ENCODE assay signal across 1 cellular context in the genomic region with DNA sequence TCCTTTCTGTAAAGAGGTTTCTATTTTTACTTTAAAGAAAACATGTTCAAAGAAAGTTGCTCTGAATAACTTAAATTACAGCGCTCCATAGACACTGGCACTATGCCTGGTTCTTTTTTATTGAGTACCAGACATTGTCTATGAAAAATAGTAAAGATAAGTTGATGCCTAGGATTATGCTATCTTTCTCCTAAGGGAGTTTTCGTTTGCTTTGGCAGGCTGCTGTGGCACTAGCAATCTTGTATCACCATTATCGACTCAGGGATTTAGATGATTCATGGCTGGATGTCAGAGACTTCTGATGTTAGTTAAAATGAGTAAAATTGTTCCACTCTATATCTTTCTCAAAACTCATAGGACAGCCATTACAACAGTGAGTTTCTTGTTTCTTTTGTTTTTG.
TF ChIP-seq lines count a peak whose summit lies in the region.

No MANE protein-coding gene starts in this region.

TF ChIP-seq in GM23338, 12 proteins besides CTCF, POLR2A, EP300 and RAD21 (continued from another document):
- TF ChIP-seq, protein P1, sequence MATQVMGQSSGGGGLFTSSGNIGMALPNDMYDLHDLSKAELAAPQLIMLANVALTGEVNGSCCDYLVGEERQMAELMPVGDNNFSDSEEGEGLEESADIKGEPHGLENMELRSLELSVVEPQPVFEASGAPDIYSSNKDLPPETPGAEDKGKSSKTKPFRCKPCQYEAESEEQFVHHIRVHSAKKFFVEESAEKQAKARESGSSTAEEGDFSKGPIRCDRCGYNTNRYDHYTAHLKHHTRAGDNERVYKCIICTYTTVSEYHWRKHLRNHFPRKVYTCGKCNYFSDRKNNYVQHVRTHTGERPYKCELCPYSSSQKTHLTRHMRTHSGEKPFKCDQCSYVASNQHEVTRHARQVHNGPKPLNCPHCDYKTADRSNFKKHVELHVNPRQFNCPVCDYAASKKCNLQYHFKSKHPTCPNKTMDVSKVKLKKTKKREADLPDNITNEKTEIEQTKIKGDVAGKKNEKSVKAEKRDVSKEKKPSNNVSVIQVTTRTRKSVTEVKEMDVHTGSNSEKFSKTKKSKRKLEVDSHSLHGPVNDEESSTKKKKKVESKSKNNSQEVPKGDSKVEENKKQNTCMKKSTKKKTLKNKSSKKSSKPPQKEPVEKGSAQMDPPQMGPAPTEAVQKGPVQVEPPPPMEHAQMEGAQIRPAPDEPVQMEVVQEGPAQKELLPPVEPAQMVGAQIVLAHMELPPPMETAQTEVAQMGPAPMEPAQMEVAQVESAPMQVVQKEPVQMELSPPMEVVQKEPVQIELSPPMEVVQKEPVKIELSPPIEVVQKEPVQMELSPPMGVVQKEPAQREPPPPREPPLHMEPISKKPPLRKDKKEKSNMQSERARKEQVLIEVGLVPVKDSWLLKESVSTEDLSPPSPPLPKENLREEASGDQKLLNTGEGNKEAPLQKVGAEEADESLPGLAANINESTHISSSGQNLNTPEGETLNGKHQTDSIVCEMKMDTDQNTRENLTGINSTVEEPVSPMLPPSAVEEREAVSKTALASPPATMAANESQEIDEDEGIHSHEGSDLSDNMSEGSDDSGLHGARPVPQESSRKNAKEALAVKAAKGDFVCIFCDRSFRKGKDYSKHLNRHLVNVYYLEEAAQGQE (IDR thresholded peaks at IDR 0.05; ENCODE audit: unreplicated experiment) = no peak
- TF ChIP-seq, protein P2, sequence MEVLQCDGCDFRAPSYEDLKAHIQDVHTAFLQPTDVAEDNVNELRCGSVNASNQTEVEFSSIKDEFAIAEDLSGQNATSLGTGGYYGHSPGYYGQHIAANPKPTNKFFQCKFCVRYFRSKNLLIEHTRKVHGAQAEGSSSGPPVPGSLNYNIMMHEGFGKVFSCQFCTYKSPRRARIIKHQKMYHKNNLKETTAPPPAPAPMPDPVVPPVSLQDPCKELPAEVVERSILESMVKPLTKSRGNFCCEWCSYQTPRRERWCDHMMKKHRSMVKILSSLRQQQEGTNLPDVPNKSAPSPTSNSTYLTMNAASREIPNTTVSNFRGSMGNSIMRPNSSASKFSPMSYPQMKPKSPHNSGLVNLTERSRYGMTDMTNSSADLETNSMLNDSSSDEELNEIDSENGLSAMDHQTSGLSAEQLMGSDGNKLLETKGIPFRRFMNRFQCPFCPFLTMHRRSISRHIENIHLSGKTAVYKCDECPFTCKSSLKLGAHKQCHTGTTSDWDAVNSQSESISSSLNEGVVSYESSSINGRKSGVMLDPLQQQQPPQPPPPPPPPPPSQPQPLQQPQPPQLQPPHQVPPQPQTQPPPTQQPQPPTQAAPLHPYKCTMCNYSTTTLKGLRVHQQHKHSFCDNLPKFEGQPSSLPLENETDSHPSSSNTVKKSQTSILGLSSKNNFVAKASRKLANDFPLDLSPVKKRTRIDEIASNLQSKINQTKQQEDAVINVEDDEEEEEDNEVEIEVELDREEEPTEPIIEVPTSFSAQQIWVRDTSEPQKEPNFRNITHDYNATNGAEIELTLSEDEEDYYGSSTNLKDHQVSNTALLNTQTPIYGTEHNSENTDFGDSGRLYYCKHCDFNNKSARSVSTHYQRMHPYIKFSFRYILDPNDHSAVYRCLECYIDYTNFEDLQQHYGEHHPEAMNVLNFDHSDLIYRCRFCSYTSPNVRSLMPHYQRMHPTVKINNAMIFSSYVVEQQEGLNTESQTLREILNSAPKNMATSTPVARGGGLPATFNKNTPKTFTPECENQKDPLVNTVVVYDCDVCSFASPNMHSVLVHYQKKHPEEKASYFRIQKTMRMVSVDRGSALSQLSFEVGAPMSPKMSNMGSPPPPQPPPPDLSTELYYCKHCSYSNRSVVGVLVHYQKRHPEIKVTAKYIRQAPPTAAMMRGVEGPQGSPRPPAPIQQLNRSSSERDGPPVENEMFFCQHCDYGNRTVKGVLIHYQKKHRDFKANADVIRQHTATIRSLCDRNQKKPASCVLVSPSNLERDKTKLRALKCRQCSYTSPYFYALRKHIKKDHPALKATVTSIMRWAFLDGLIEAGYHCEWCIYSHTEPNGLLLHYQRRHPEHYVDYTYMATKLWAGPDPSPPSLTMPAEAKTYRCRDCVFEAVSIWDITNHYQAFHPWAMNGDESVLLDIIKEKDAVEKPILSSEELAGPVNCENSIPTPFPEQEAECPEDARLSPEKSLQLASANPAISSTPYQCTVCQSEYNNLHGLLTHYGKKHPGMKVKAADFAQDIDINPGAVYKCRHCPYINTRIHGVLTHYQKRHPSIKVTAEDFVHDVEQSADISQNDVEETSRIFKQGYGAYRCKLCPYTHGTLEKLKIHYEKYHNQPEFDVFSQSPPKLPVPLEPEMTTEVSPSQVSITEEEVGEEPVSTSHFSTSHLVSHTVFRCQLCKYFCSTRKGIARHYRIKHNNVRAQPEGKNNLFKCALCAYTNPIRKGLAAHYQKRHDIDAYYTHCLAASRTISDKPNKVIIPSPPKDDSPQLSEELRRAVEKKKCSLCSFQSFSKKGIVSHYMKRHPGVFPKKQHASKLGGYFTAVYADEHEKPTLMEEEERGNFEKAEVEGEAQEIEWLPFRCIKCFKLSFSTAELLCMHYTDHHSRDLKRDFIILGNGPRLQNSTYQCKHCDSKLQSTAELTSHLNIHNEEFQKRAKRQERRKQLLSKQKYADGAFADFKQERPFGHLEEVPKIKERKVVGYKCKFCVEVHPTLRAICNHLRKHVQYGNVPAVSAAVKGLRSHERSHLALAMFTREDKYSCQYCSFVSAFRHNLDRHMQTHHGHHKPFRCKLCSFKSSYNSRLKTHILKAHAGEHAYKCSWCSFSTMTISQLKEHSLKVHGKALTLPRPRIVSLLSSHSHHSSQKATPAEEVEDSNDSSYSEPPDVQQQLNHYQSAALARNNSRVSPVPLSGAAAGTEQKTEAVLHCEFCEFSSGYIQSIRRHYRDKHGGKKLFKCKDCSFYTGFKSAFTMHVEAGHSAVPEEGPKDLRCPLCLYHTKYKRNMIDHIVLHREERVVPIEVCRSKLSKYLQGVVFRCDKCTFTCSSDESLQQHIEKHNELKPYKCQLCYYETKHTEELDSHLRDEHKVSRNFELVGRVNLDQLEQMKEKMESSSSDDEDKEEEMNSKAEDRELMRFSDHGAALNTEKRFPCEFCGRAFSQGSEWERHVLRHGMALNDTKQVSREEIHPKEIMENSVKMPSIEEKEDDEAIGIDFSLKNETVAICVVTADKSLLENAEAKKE (CRISPR knock-in tag; IDR thresholded peaks at IDR 0.05) = no peak
TF ChIP-seq in GM23338: peak in this region for 0.
